15 cellular contexts compared by ENCODE assay signal in genomic region chr12:71691504-71692129, GRCh38. TPM values are rescaled to one million over a fixed set of nuclear protein-coding genes. Genes with fewer than 3 reads are reported as not detected.
A peak's percentile ranks its signal among the peaks of the same experiment; 100 is the strongest.
DNase-seq lines count a peak whose midpoint lies in the region; ATAC-seq and TF ChIP-seq lines count a peak whose summit lies in the region.
"Had no signal": no experiment of that assay in that cellular context is flagged by ENCODE, and none has a peak within 500 bp of the region (broad histone marks: within the 10 kb centered on the region; RNA-seq: fewer than 3 reads in every experiment).

No MANE protein-coding gene starts in this region.

- TF ChIP-seq CTCF in transverse colon (IDR thresholded peaks at IDR 0.05) = no peak

- H3K9me3 ChIP-seq in transverse colon = no peaks in the 10 kb centered on the region
- H3K9me3 ChIP-seq: lower lobe of right lung had no signal

- no peak for ATAC-seq in activated naive CD8-positive, alpha-beta T cell treated with anti-CD3 and anti-CD28 coated beads, Interleukin-2, amount 50 U/mL, for 24 hours
- ATAC-seq: CD8-positive, alpha-beta T cell; K562; lower lobe of right lung had no signal

- H3K4me1 Mint-ChIP-seq in activated naive CD8-positive, alpha-beta T cell treated with anti-CD3 and anti-CD28 coated beads, Interleukin-2, amount 50 U/mL, for 24 hours = peaks cover 35% of the 10 kb centered on the region
- peaks cover 34% of the 10 kb centered on the region for H3K4me1 Mint-ChIP-seq in activated naive CD8-positive, alpha-beta T cell treated with anti-CD3 and anti-CD28 coated beads for 36 hours

- intact Hi-C loops in transverse colon (cut with DNase I; ENCODE audit: low total_unique reads) = no loop called here

- peaks cover 6% of the 10 kb centered on the region for H3K36me3 Mint-ChIP-seq in activated naive CD8-positive, alpha-beta T cell treated with anti-CD3 and anti-CD28 coated beads, Interleukin-2, amount 50 U/mL, for 24 hours (ENCODE audit: low read depth)
- H3K36me3 Mint-ChIP-seq in activated naive CD8-positive, alpha-beta T cell treated with anti-CD3 and anti-CD28 coated beads for 36 hours = no peaks in the 10 kb centered on the region

- H3K4me3 ChIP-seq in transverse colon = no peak overlapping the region
- H3K4me3 ChIP-seq: K562, lower lobe of right lung had no signal

- no peak for DNase-seq in activated naive CD8-positive, alpha-beta T cell treated with anti-CD3 and anti-CD28 coated beads, Interleukin-2, amount 50 U/mL, for 24 hours
- DNase-seq in activated naive CD8-positive, alpha-beta T cell treated with anti-CD3 and anti-CD28 coated beads for 36 hours = no peak
- DNase-seq in NCI-H2196 treated with DMSO at 0.1 percent for 48 hours (lab: John Stamatoyannopoulos, UW; ENCODE audit: unreplicated experiment) (peak; percentile 45), cerebellar cortex (ENCODE audit: low spot score) (peak; percentile 54), transverse colon (peak; percentile 37), SKM-1 (lab: John Stamatoyannopoulos, UW; ENCODE audit: unreplicated experiment) (no peak), COLO829 (ENCODE audit: low spot score) (no peak), GDM1 (lab: John Stamatoyannopoulos, UW) (no peak)
- DNase-seq: activated CD4-positive, alpha-beta T cell treated with anti-CD3 and anti-CD28 coated beads, Interleukin-2, amount 50 U/mL, for 48 hours; anterior cingulate cortex; CD8-positive, alpha-beta T cell; H7; lower lobe of right lung; NCI-H2227 treated with DMSO at 0.1 percent for 48 hours had no signal

- in situ Hi-C loops in transverse colon (cut with MboI; ENCODE audit: low pct_ligation_motif_present in 1 of 4, low pct_unique_long_range_greater_than_20kb in 1 of 4, low sequenced_read_pairs in 3 of 4) = no loop called here

- H3K9me3 Mint-ChIP-seq in activated naive CD8-positive, alpha-beta T cell treated with anti-CD3 and anti-CD28 coated beads, Interleukin-2, amount 50 U/mL, for 24 hours = no peaks in the 10 kb centered on the region
- no peaks in the 10 kb centered on the region for H3K9me3 Mint-ChIP-seq in activated naive CD8-positive, alpha-beta T cell treated with anti-CD3 and anti-CD28 coated beads for 36 hours
- H3K9me3 Mint-ChIP-seq: CD8-positive, alpha-beta T cell had no signal

- peak overlapping the region; percentile 24 to 98 (median 84) for H3K27ac ChIP-seq in transverse colon
- H3K27ac ChIP-seq: lower lobe of right lung had no signal

- H3K27me3 ChIP-seq in transverse colon = no peaks in the 10 kb centered on the region

- peak overlapping the region; percentile 64 for H3K27ac Mint-ChIP-seq in activated naive CD8-positive, alpha-beta T cell treated with anti-CD3 and anti-CD28 coated beads, Interleukin-2, amount 50 U/mL, for 24 hours
- no peak overlapping the region for H3K27ac Mint-ChIP-seq in activated naive CD8-positive, alpha-beta T cell treated with anti-CD3 and anti-CD28 coated beads for 36 hours
- H3K27ac Mint-ChIP-seq: CD8-positive, alpha-beta T cell had no signal

- TF ChIP-seq EP300 in transverse colon (IDR thresholded peaks at IDR 0.05; ENCODE audit: low read depth) = no peak

- 48 to 50% methylated on average over 3 to 4 of the region's 4 CpGs for WGBS in transverse colon (ENCODE audit: low coverage in 1 of 2), 2 donors

- peaks cover 0 to 2% (median 0%) of the 10 kb centered on the region in 4 donors for H3K36me3 ChIP-seq in transverse colon

- no peak overlapping the region for H3K4me3 Mint-ChIP-seq in activated naive CD8-positive, alpha-beta T cell treated with anti-CD3 and anti-CD28 coated beads, Interleukin-2, amount 50 U/mL, for 24 hours
- H3K4me3 Mint-ChIP-seq in activated naive CD8-positive, alpha-beta T cell treated with anti-CD3 and anti-CD28 coated beads for 36 hours = no peak overlapping the region
- H3K4me3 Mint-ChIP-seq: CD8-positive, alpha-beta T cell had no signal

- H3K4me1 ChIP-seq in transverse colon = peaks cover 0 to 86% (median 36%) of the 10 kb centered on the region in 4 donors

- no peaks in the 10 kb centered on the region for H3K27me3 Mint-ChIP-seq in activated naive CD8-positive, alpha-beta T cell treated with anti-CD3 and anti-CD28 coated beads, Interleukin-2, amount 50 U/mL, for 24 hours
- no peaks in the 10 kb centered on the region for H3K27me3 Mint-ChIP-seq in activated naive CD8-positive, alpha-beta T cell treated with anti-CD3 and anti-CD28 coated beads for 36 hours

- no peak for TF ChIP-seq POLR2A in transverse colon (IDR thresholded peaks at IDR 0.05)

RNA-seq across cellular contexts. Expression of gene TMEM19, which starts 5.7 kb away (rescaled TPM):
- 10 to 100 TPM; 16.2 to 21.6 TPM for total RNA-seq in activated naive CD8-positive, alpha-beta T cell treated with anti-CD3 and anti-CD28 coated beads for 36 hours
- total RNA-seq in transverse colon = 10 to 100 TPM in 2 of 4 donors, 1 to 10 TPM in 2; 7.9 to 41.1 (median 20.4) TPM

RNA-seq across cellular contexts. Expression of gene THAP2, which starts 27.5 kb away (rescaled TPM):
- total RNA-seq in activated naive CD8-positive, alpha-beta T cell treated with anti-CD3 and anti-CD28 coated beads for 36 hours = 1 to 10 TPM; 7.5 to 7.6 TPM
- total RNA-seq in transverse colon = 1 to 10 TPM in 3 of 4 donors, not detected in 1; 2.8 to 3.5 (median 3.3) TPM

RNA-seq across cellular contexts. Expression of gene ZFC3H1, which starts 28.0 kb away (rescaled TPM):
- 10 to 100 TPM; 29.8 to 31.6 TPM for total RNA-seq in activated naive CD8-positive, alpha-beta T cell treated with anti-CD3 and anti-CD28 coated beads for 36 hours
- total RNA-seq in transverse colon = 100 to 1,000 TPM in 2 of 4 donors, 10 to 100 TPM in 2; 61.9 to 141 (median 91.6) TPM

Comparison
In these comparisons a context has a peak if more than half of its experiments do, and no peak if none do; other contexts are left out.
1. DNase-seq: peak in NCI-H2196 treated with DMSO at 0.1 percent for 48 hours (single experiment), cerebellar cortex (single experiment) and transverse colon (single experiment); none in activated naive CD8-positive, alpha-beta T cell treated with anti-CD3 and anti-CD28 coated beads, Interleukin-2, amount 50 U/mL, for 24 hours (single experiment), activated naive CD8-positive, alpha-beta T cell treated with anti-CD3 and anti-CD28 coated beads for 36 hours (single experiment), SKM-1 (single experiment), COLO829 (single experiment) and GDM1 (single experiment).